In the genomic region with DNA sequence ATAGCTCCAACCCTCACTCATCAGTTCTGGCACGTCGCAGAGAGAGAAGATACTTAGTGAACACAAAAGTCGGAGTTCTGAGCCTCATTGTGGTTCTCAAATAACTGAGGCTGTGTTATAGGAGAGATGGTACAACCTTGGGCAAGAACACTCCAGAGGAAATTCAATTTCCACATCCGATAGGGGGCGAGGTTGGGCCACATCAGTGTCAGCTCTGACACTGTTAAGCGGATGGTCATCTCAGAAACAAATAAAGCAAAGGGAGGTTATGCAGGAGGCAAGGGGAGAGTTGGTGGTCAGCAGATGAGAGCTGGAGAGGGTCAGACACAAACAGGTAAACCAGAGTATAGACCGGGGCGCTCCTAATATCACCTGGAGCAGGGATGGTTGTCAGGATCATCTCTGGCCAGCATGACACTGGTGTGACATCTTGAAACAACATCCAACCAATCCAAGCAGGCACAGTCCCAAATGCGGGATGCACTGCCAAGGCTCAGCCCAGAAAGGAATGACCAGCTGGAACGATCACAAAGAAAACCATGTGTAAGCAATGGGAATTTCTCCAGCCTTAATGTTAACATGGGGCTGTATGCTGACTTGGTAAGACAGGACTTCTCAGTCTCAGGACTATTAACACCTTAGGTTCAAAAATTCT, we compare ENCODE assay signal across 8 cellular contexts.
DNase-seq lines count a peak whose midpoint lies in the region; ATAC-seq, FAIRE-seq and TF ChIP-seq lines count a peak whose summit lies in the region.

No MANE protein-coding gene starts in this region.

- FAIRE-seq in K562 (lab: Jason Lieb, UNC) = peak; percentile 80

- peak; percentile 36 for DNase-seq in Calu3
- peak; percentile 72 for DNase-seq in Karpas-422
- DNase-seq in K562 (ENCODE audit: extremely low read depth in 1 of 4, low spot score in 3 of 4) = peak; percentile 9 to 57 (median 18)
- peak; percentile 62 for DNase-seq in medulla oblongata (ENCODE audit: extremely low spot score)
- DNase-seq in effector CD4-positive, alpha-beta T cell = no peak
- no peak for DNase-seq in NCI-H1105 treated with DMSO at 0.1 percent for 48 hours (lab: John Stamatoyannopoulos, UW)

- BruUV-seq in Calu3 (replicated peaks; lab: Mats Ljungman, UMichigan) (no TSS peak), K562 (replicated peaks; lab: Mats Ljungman, UMichigan) (no TSS peak)

- H3K27me3 ChIP-seq in Karpas-422 (ENCODE audit: low read length) = no peaks in the 10 kb centered on the region
- no peaks in the 10 kb centered on the region for H3K27me3 ChIP-seq in K562 (ENCODE audit: control insufficient read depth in 2 of 2, insufficient read depth in 2 of 2, low read length in 2 of 2)

- H3K4me2 ChIP-seq in Karpas-422 (ENCODE audit: low read depth, low read length, poor library complexity, severe bottlenecking) = no peak overlapping the region
- H3K4me2 ChIP-seq in K562 (ENCODE audit: insufficient read depth, low read length) = no peak overlapping the region

- H3K79me2 ChIP-seq in Karpas-422 (ENCODE audit: low read length) (no peaks in the 10 kb centered on the region), K562 (ENCODE audit: control insufficient read depth, insufficient read depth, low read length) (no peaks in the 10 kb centered on the region)

- H3K36me3 Mint-ChIP-seq in Calu3 (ENCODE audit: insufficient read depth, unreplicated experiment) = peaks cover 11% of the 10 kb centered on the region
- H3K36me3 Mint-ChIP-seq in activated T-helper 17 cell treated with anti-CD3 and anti-CD28 coated beads, Interleukin-2, amount 50 U/mL, for 72 hours (ENCODE audit: low read depth) = no peaks in the 10 kb centered on the region

- H3K36me3 ChIP-seq in Karpas-422 (ENCODE audit: insufficient read depth, low read length) (no peaks in the 10 kb centered on the region), K562 (ENCODE audit: control insufficient read depth, insufficient read depth, low read length) (no peaks in the 10 kb centered on the region)

- POLR2A ChIA-PET in K562 (lab: Yijun Ruan, JAX) = interaction anchor here (0.6 kb wide), 1 partner anchor 123 kb away, joined by 3 read pairs; no protein-coding TSS in a partner anchor

- no peaks in the 10 kb centered on the region for H3K27me3 Mint-ChIP-seq in Calu3 (ENCODE audit: unreplicated experiment)
- peaks cover 3% of the 10 kb centered on the region for H3K27me3 Mint-ChIP-seq in activated T-helper 17 cell treated with anti-CD3 and anti-CD28 coated beads, Interleukin-2, amount 50 U/mL, for 72 hours

- no peak for TF ChIP-seq EP300 in K562 (IDR thresholded peaks at IDR 0.05; ENCODE audit: low read length)

- no peak overlapping the region for H3K27ac Mint-ChIP-seq in Calu3 (ENCODE audit: unreplicated experiment)
- H3K27ac Mint-ChIP-seq in activated T-helper 17 cell treated with anti-CD3 and anti-CD28 coated beads, Interleukin-2, amount 50 U/mL, for 72 hours = no peak overlapping the region

- in situ Hi-C loops in K562 (cut with MboI) = loop anchor here (10.0 kb wide), 1 partner anchor 227 kb away; no protein-coding TSS in a partner anchor

- no peak overlapping the region for H3K4me3 ChIP-seq in Karpas-422 (ENCODE audit: low read length)
- H3K4me3 ChIP-seq in K562 = no peak overlapping the region

- no peaks in the 10 kb centered on the region for H3K9me1 ChIP-seq in K562 (ENCODE audit: control insufficient read depth, insufficient read depth, low read length)

- H3K9ac ChIP-seq in Karpas-422 (ENCODE audit: low read length) (no peak overlapping the region), K562 (ENCODE audit: insufficient read depth in 1 of 2, low read depth in 2 of 2, low read length in 2 of 2) (no peak overlapping the region)

- under 1% methylated on average over 10 of the region's 10 CpGs for WGBS in K562 (ENCODE audit: insufficient coverage, low coverage, missing lambda C conversion rate)

- no peaks in the 10 kb centered on the region for H3K9me3 Mint-ChIP-seq in Calu3 (ENCODE audit: low read depth, unreplicated experiment)
- H3K9me3 Mint-ChIP-seq in activated T-helper 17 cell treated with anti-CD3 and anti-CD28 coated beads, Interleukin-2, amount 50 U/mL, for 72 hours = no peaks in the 10 kb centered on the region

- peak; percentile 84 for ATAC-seq in K562
- ATAC-seq in GM21737 (IDR thresholded peaks at IDR 0.05; ENCODE audit: unreplicated experiment) = no peak
- no peak for ATAC-seq in activated T-helper 17 cell treated with anti-CD3 and anti-CD28 coated beads, Interleukin-2, amount 50 U/mL, for 72 hours (replicated peaks)

- peak; percentile 51 to 66 for TF ChIP-seq RAD21 in K562 (CRISPR knock-in tag; conservative IDR thresholded peaks at IDR 0.05 in 1 of 2, IDR thresholded peaks at IDR 0.05 in 1 of 2)

- H3K27ac ChIP-seq in Karpas-422 (ENCODE audit: low read length) (no peak overlapping the region), K562 (ENCODE audit: extremely low read depth, low read depth, low read length) (no peak overlapping the region)

- no peaks in the 10 kb centered on the region for H3K4me1 ChIP-seq in Karpas-422 (ENCODE audit: low read length)
- H3K4me1 ChIP-seq in K562 (replicated peaks in 1 of 2; ENCODE audit: control insufficient read depth in 2 of 2, insufficient read depth in 2 of 2, low read length in 2 of 2) = no peaks in the 10 kb centered on the region

- intact Hi-C loops in Calu3 (cut with micrococcal nuclease; ENCODE audit: unreplicated experiment) = loop anchor here (1.0 to 5.0 kb wide), 3 partner anchors 201 to 516 kb away; no protein-coding TSS in a partner anchor
- intact Hi-C loops in K562 (cut with micrococcal nuclease) = loop anchor here (1.0 to 5.0 kb wide), 2 partner anchors 243 to 549 kb away; no protein-coding TSS in a partner anchor

- no peak for TF ChIP-seq POLR2A in K562 (conservative IDR thresholded peaks at IDR 0.05)

- no peak overlapping the region for H2AFZ ChIP-seq in Karpas-422 (ENCODE audit: low read length)
- no peak overlapping the region for H2AFZ ChIP-seq in K562 (ENCODE audit: low read depth, low read length)

- no peaks in the 10 kb centered on the region for H3K9me3 ChIP-seq in Karpas-422 (ENCODE audit: low read length)
- H3K9me3 ChIP-seq in K562 (replicated peaks; ENCODE audit: control insufficient read depth, insufficient read depth, low read depth, low read length) = no peaks in the 10 kb centered on the region

- H3K4me3 Mint-ChIP-seq in Calu3 (ENCODE audit: low read depth, unreplicated experiment) = no peak overlapping the region
- no peak overlapping the region for H3K4me3 Mint-ChIP-seq in activated T-helper 17 cell treated with anti-CD3 and anti-CD28 coated beads, Interleukin-2, amount 50 U/mL, for 72 hours

- TF ChIP-seq CTCF in Calu3 (IDR thresholded peaks at IDR 0.05; ENCODE audit: unreplicated experiment) = no peak
- TF ChIP-seq CTCF in K562 (IDR thresholded peaks at IDR 0.05 in 2 of 3, conservative IDR thresholded peaks at IDR 0.05 in 1 of 3; ENCODE audit: insufficient read depth in 2 of 3, low read depth in 1 of 3, low read length in 3 of 3) = peak; percentile 50 to 61 (median 58); a peak in 5 of 6 replicates

- CTCF ChIA-PET in Calu3 (lab: Charles Lee) = interaction anchor here (0.6 kb wide), 1 partner anchor 724 kb away, joined by 3 read pairs; no protein-coding TSS in a partner anchor
- CTCF ChIA-PET in K562 (lab: Yijun Ruan, JAX; ENCODE audit: low intra/inter-chr PET ratio) = no interaction called here

- no peaks in the 10 kb centered on the region for H3K9me2 ChIP-seq in Karpas-422 (replicated peaks; ENCODE audit: insufficient read depth, low read length)

- H4K20me1 ChIP-seq in Karpas-422 (ENCODE audit: insufficient read depth, low read depth, low read length) (no peaks in the 10 kb centered on the region), K562 (replicated peaks; ENCODE audit: control insufficient read depth, insufficient read depth, low read length) (no peaks in the 10 kb centered on the region; the same call in 1 of the 2 replicates)

- H3K4me1 Mint-ChIP-seq in Calu3 (ENCODE audit: low read depth, unreplicated experiment) = peaks cover 26% of the 10 kb centered on the region
- H3K4me1 Mint-ChIP-seq in activated T-helper 17 cell treated with anti-CD3 and anti-CD28 coated beads, Interleukin-2, amount 50 U/mL, for 72 hours = no peaks in the 10 kb centered on the region

TF ChIP-seq in K562, 482 proteins besides CTCF, POLR2A, EP300 and RAD21 (continues in another document):
- TF ChIP-seq, protein P1, sequence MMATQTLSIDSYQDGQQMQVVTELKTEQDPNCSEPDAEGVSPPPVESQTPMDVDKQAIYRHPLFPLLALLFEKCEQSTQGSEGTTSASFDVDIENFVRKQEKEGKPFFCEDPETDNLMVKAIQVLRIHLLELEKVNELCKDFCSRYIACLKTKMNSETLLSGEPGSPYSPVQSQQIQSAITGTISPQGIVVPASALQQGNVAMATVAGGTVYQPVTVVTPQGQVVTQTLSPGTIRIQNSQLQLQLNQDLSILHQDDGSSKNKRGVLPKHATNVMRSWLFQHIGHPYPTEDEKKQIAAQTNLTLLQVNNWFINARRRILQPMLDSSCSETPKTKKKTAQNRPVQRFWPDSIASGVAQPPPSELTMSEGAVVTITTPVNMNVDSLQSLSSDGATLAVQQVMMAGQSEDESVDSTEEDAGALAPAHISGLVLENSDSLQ (IDR thresholded peaks at IDR 0.05) = 0 out of 2 replicates have a peak, but pooled peaks have one; percentile 5
- TF ChIP-seq, protein P2, sequence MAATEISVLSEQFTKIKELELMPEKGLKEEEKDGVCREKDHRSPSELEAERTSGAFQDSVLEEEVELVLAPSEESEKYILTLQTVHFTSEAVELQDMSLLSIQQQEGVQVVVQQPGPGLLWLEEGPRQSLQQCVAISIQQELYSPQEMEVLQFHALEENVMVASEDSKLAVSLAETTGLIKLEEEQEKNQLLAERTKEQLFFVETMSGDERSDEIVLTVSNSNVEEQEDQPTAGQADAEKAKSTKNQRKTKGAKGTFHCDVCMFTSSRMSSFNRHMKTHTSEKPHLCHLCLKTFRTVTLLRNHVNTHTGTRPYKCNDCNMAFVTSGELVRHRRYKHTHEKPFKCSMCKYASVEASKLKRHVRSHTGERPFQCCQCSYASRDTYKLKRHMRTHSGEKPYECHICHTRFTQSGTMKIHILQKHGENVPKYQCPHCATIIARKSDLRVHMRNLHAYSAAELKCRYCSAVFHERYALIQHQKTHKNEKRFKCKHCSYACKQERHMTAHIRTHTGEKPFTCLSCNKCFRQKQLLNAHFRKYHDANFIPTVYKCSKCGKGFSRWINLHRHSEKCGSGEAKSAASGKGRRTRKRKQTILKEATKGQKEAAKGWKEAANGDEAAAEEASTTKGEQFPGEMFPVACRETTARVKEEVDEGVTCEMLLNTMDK (IDR thresholded peaks at IDR 0.05; ENCODE audit: borderline replicate concordance, insufficient read depth, low read depth, low read length, poor library complexity, severe bottlenecking) = peak; percentile 15
- TF ChIP-seq FOS (IDR thresholded peaks at IDR 0.05; ENCODE audit: extremely low read depth, insufficient read length) (no peak), CBX1 (IDR thresholded peaks at IDR 0.05; ENCODE audit: low read depth) (no peak), RBM15 (IDR thresholded peaks at IDR 0.05; ENCODE audit: insufficient read depth, low read length) (no peak)

Comparison
In these comparisons a context has a peak if more than half of its experiments do, and no peak if none do; other contexts are left out.
1. DNase-seq: peak in Calu3 (single experiment), Karpas-422 (single experiment), K562 (4 of 4) and medulla oblongata (single experiment); none in effector CD4-positive, alpha-beta T cell (single experiment) and NCI-H1105 treated with DMSO at 0.1 percent for 48 hours (single experiment).